Comparison of ENCODE assay signal across 13 cellular contexts in genomic region chr3:72331076-72331475, GRCh38.
DNase-seq lines count a peak whose midpoint lies in the region; ATAC-seq and TF ChIP-seq lines count a peak whose summit lies in the region.
"Had no signal": no experiment of that assay in that cellular context is flagged by ENCODE, and none has a peak within 500 bp of the region (broad histone marks: within the 10 kb centered on the region; RNA-seq: fewer than 3 reads in every experiment).

No MANE protein-coding gene starts in this region.

- intact Hi-C loops in left ventricle myocardium superior (cut with micrococcal nuclease) (no loop called here), body of pancreas (cut with DNase I) (no loop called here)

- no peaks in the 10 kb centered on the region for H3K36me3 Mint-ChIP-seq in stimulated activated memory B cell treated with anti-CD40 and anti-IgM and Interleukin-4, amounts not matched to agents 10 μg/mL and 1 μg/mL and 100 μg/mL, for 72 hours
- H3K36me3 Mint-ChIP-seq in osteocyte (ENCODE audit: unreplicated experiment) = no peaks in the 10 kb centered on the region
- H3K36me3 Mint-ChIP-seq: CD14-positive monocyte; CD8-positive, alpha-beta memory T cell had no signal

- no peak overlapping the region for H3K4me3 ChIP-seq in right atrium auricular region
- no peak overlapping the region for H3K4me3 ChIP-seq in body of pancreas
- H3K4me3 ChIP-seq: GM12878, GM23248 had no signal

- H3K27me3 Mint-ChIP-seq in stimulated activated memory B cell treated with anti-CD40 and anti-IgM and Interleukin-4, amounts not matched to agents 10 μg/mL and 1 μg/mL and 100 μg/mL, for 72 hours = peaks cover 38% of the 10 kb centered on the region
- no peaks in the 10 kb centered on the region for H3K27me3 Mint-ChIP-seq in osteocyte (ENCODE audit: unreplicated experiment)

- H3K36me3 ChIP-seq in right atrium auricular region (no peaks in the 10 kb centered on the region), body of pancreas (replicated peaks in 1 of 2; ENCODE audit: insufficient read depth in 1 of 2, low read depth in 2 of 2) (no peaks in the 10 kb centered on the region)

- no peak for TF ChIP-seq POLR2A in body of pancreas (IDR thresholded peaks at IDR 0.05)

- no peak overlapping the region for H3K4me3 Mint-ChIP-seq in stimulated activated memory B cell treated with anti-CD40 and anti-IgM and Interleukin-4, amounts not matched to agents 10 μg/mL and 1 μg/mL and 100 μg/mL, for 72 hours
- no peak overlapping the region for H3K4me3 Mint-ChIP-seq in osteocyte (ENCODE audit: unreplicated experiment)
- H3K4me3 Mint-ChIP-seq: CD14-positive monocyte; CD8-positive, alpha-beta memory T cell had no signal

- TF ChIP-seq CTCF in right atrium auricular region (IDR thresholded peaks at IDR 0.05) (no peak), body of pancreas (IDR thresholded peaks at IDR 0.05) (no peak), osteocyte (IDR thresholded peaks at IDR 0.05) (no peak)

- peaks cover 0 to 29% of the 10 kb centered on the region in 2 donors for H3K4me1 ChIP-seq in right atrium auricular region
- H3K4me1 ChIP-seq in body of pancreas = peaks cover 6% of the 10 kb centered on the region
- H3K4me1 ChIP-seq: Caco-2 had no signal

- ATAC-seq in left ventricle myocardium superior (peak; percentile 18), body of pancreas (no peak)
- ATAC-seq in stimulated activated memory B cell treated with anti-CD40 and anti-IgM and Interleukin-4, amounts not matched to agents 10 μg/mL and 1 μg/mL and 100 μg/mL, for 72 hours = no peak
- ATAC-seq: GM12878 had no signal

- H3K9me3 ChIP-seq in right atrium auricular region (no peaks in the 10 kb centered on the region), body of pancreas (no peaks in the 10 kb centered on the region)
- H3K9me3 ChIP-seq: Caco-2 had no signal

- H3K27ac Mint-ChIP-seq in stimulated activated memory B cell treated with anti-CD40 and anti-IgM and Interleukin-4, amounts not matched to agents 10 μg/mL and 1 μg/mL and 100 μg/mL, for 72 hours = no peak overlapping the region
- no peak overlapping the region for H3K27ac Mint-ChIP-seq in osteocyte (ENCODE audit: unreplicated experiment)
- H3K27ac Mint-ChIP-seq: CD14-positive monocyte; CD8-positive, alpha-beta memory T cell had no signal

- H3K27ac ChIP-seq in right atrium auricular region (no peak overlapping the region), body of pancreas (no peak overlapping the region)
- H3K27ac ChIP-seq: GM23248 had no signal

- H3K9me3 Mint-ChIP-seq in stimulated activated memory B cell treated with anti-CD40 and anti-IgM and Interleukin-4, amounts not matched to agents 10 μg/mL and 1 μg/mL and 100 μg/mL, for 72 hours = peaks cover 10% of the 10 kb centered on the region
- no peaks in the 10 kb centered on the region for H3K9me3 Mint-ChIP-seq in osteocyte (ENCODE audit: unreplicated experiment)
- H3K9me3 Mint-ChIP-seq: CD8-positive, alpha-beta memory T cell had no signal

- H3K27me3 ChIP-seq in right atrium auricular region (no peaks in the 10 kb centered on the region), body of pancreas (no peaks in the 10 kb centered on the region)

- no peaks in the 10 kb centered on the region for H3K4me1 Mint-ChIP-seq in stimulated activated memory B cell treated with anti-CD40 and anti-IgM and Interleukin-4, amounts not matched to agents 10 μg/mL and 1 μg/mL and 100 μg/mL, for 72 hours
- H3K4me1 Mint-ChIP-seq in osteocyte (ENCODE audit: unreplicated experiment) = peaks cover 5% of the 10 kb centered on the region
- H3K4me1 Mint-ChIP-seq: CD8-positive, alpha-beta memory T cell had no signal

- WGBS in body of pancreas, 2 donors = 15 to 36% methylated on average over 4 to 6 of the region's 6 CpGs

- DNase-seq in left ventricle myocardium superior (no peak), right atrium auricular region (ENCODE audit: low spot score) (no peak), NCI-H1105 treated with DMSO at 0.1 percent for 48 hours (lab: John Stamatoyannopoulos, UW) (peak; percentile 4), body of pancreas (peak in 3 of 4 donors; percentile 35 to 54 (median 45)), Kasumi-1 (lab: John Stamatoyannopoulos, UW) (no peak), osteocyte (ENCODE audit: extremely low spot score, unreplicated experiment) (no peak)
- DNase-seq: Caco-2; CD8-positive, alpha-beta memory T cell; GM23248; H7 had no signal

Comparison
In these comparisons a context has a peak if more than half of its experiments do, and no peak if none do; other contexts are left out.
1. DNase-seq: peak in NCI-H1105 treated with DMSO at 0.1 percent for 48 hours (single experiment) and body of pancreas (3 of 4); none in left ventricle myocardium superior (single experiment), right atrium auricular region (single experiment), Kasumi-1 (0 of 2) and osteocyte (single experiment).